ENCODE assay signal across 8 cellular contexts in genomic region chr14:103562385-103563088, GRCh38. TPM values are rescaled to one million over a fixed set of nuclear protein-coding genes. Genes with fewer than 3 reads are reported as not detected.
DNase-seq lines count a peak whose midpoint lies in the region; ATAC-seq and TF ChIP-seq lines count a peak whose summit lies in the region.

Gene BAG5, minus strand, starts transcription at chr14:103562657. Its CDS starts 1,493 bp downstream, at chr14:103561164.
Gene COA8, plus strand, starts transcription at chr14:103562960. Its CDS starts 42 bp downstream, at chr14:103563002.

- no peaks in the 10 kb centered on the region for H3K27me3 Mint-ChIP-seq in activated T-helper 2 cell treated with anti-CD3 and anti-CD28 coated beads, Interferon-gamma antibody, Interleukin-2, Interleukin-4, amounts not matched to agents 10 μg/mL and 5 μg/mL and 100 μg/mL, durations not matched to agents 14 hours and 24 hours and 36 hours (ENCODE audit: low read depth)
- H3K27me3 Mint-ChIP-seq in natural killer cell treated with Interleukin-12 subunit alpha and Interleukin-12 subunit beta and Interleukin-15 and Interleukin-18, amount 100 ng/mL, for 72 hours: no peaks in the 10 kb centered on the region

- TF ChIP-seq CTCF in DND-41 (IDR thresholded peaks at IDR 0.05; ENCODE audit: borderline replicate concordance, extremely low read depth, low read length, poor library complexity, severe bottlenecking) (no peak), RWPE1 (conservative IDR thresholded peaks at IDR 0.05; ENCODE audit: low read depth) (no peak)

- H3K4me3 Mint-ChIP-seq in activated T-helper 2 cell treated with anti-CD3 and anti-CD28 coated beads, Interferon-gamma antibody, Interleukin-2, Interleukin-4, amounts not matched to agents 10 μg/mL and 5 μg/mL and 100 μg/mL, durations not matched to agents 14 hours and 24 hours and 36 hours (ENCODE audit: low read depth): peak within 1 kb of the TSS; percentile 96
- peak within 1 kb of the TSS; percentile 99 for H3K4me3 Mint-ChIP-seq in natural killer cell treated with Interleukin-12 subunit alpha and Interleukin-12 subunit beta and Interleukin-15 and Interleukin-18, amount 100 ng/mL, for 72 hours

- H3K27ac Mint-ChIP-seq in activated T-helper 2 cell treated with anti-CD3 and anti-CD28 coated beads, Interferon-gamma antibody, Interleukin-2, Interleukin-4, amounts not matched to agents 10 μg/mL and 5 μg/mL and 100 μg/mL, durations not matched to agents 14 hours and 24 hours and 36 hours: peak within 1 kb of the TSS; percentile 74
- H3K27ac Mint-ChIP-seq in natural killer cell treated with Interleukin-12 subunit alpha and Interleukin-12 subunit beta and Interleukin-15 and Interleukin-18, amount 100 ng/mL, for 72 hours: peak within 1 kb of the TSS; percentile 92 to 96

- peaks cover 44% of the 10 kb centered on the region for H3K4me1 ChIP-seq in DND-41 (ENCODE audit: insufficient read depth, low read length)

- peaks cover 95% of the 10 kb centered on the region for H3K79me2 ChIP-seq in DND-41 (ENCODE audit: insufficient read depth, low read length)

- H3K9ac ChIP-seq in DND-41 (ENCODE audit: low read depth, low read length): peak within 1 kb of the TSS; percentile 89

- CTCF ChIA-PET in RWPE1 (lab: Yijun Ruan, JAX): interaction anchor here (0.6 kb wide), 1 partner anchor 11 kb away, joined by 3 read pairs; no protein-coding TSS in a partner anchor

- ATAC-seq in DND-41 (ENCODE audit: insufficient read depth, low read depth) (peak; percentile 84), GM21717 (IDR thresholded peaks at IDR 0.05; ENCODE audit: unreplicated experiment) (peak; percentile 76)
- peak; percentile 87 to 92 for ATAC-seq in natural killer cell treated with Interleukin-12 subunit alpha and Interleukin-12 subunit beta and Interleukin-15 and Interleukin-18, amount 100 ng/mL, for 72 hours

- H4K20me1 ChIP-seq in DND-41 (ENCODE audit: insufficient read depth, low read length): peaks cover 50% of the 10 kb centered on the region

- H3K27me3 ChIP-seq in DND-41 (ENCODE audit: insufficient read depth, low read length, poor library complexity): no peaks in the 10 kb centered on the region

- POLR2A ChIA-PET in RWPE1 (lab: Yijun Ruan, JAX; ENCODE audit: low non-redundant PET): no interaction called here

- peak within 1 kb of the TSS; percentile 92 to 98 for H3K4me3 ChIP-seq in DND-41 (ENCODE audit: low read depth in 1 of 2, low read length in 2 of 2)

- peaks cover 38% of the 10 kb centered on the region for H3K4me1 Mint-ChIP-seq in activated T-helper 2 cell treated with anti-CD3 and anti-CD28 coated beads, Interferon-gamma antibody, Interleukin-2, Interleukin-4, amounts not matched to agents 10 μg/mL and 5 μg/mL and 100 μg/mL, durations not matched to agents 14 hours and 24 hours and 36 hours (ENCODE audit: low read depth)
- peaks cover 36 to 41% of the 10 kb centered on the region in 2 donors for H3K4me1 Mint-ChIP-seq in natural killer cell treated with Interleukin-12 subunit alpha and Interleukin-12 subunit beta and Interleukin-15 and Interleukin-18, amount 100 ng/mL, for 72 hours (ENCODE audit: low read depth in 2 of 2)

- DNase-seq in DND-41: peak; percentile 87
- DNase-seq in KG1 (lab: John Stamatoyannopoulos, UW): peak; percentile 65
- DNase-seq in RWPE1 (ENCODE audit: low spot score): peak; percentile 87
- peak; percentile 86 for DNase-seq in activated T-helper 2 cell treated with anti-CD3 and anti-CD28 coated beads, Interferon-gamma antibody, Interleukin-2, Interleukin-4, amounts not matched to agents 10 μg/mL and 5 μg/mL and 100 μg/mL, durations not matched to agents 14 hours and 24 hours and 36 hours (ENCODE audit: low spot score)
- DNase-seq in fibroblast of peridontal ligament (ENCODE audit: extremely low read depth): peak; percentile 66
- peak; percentile 93 for DNase-seq in natural killer cell treated with Interleukin-12 subunit alpha and Interleukin-12 subunit beta and Interleukin-15 and Interleukin-18, amount 100 ng/mL, for 72 hours (ENCODE audit: low spot score)
- peak; percentile 84 for DNase-seq in stimulated activated naive CD4-positive, alpha-beta T cell treated with Interleukin-2 at 50 U/mL for 16 hours (lab: John Stamatoyannopoulos, UW)

- H3K4me2 ChIP-seq in DND-41 (ENCODE audit: insufficient read depth, low read length): peak within 1 kb of the TSS; percentile 93

- peak within 1 kb of the TSS; percentile 93 for H2AFZ ChIP-seq in DND-41 (ENCODE audit: low read depth, low read length)

- H3K36me3 Mint-ChIP-seq in activated T-helper 2 cell treated with anti-CD3 and anti-CD28 coated beads, Interferon-gamma antibody, Interleukin-2, Interleukin-4, amounts not matched to agents 10 μg/mL and 5 μg/mL and 100 μg/mL, durations not matched to agents 14 hours and 24 hours and 36 hours (ENCODE audit: low read depth): peaks cover 38% of the 10 kb centered on the region
- peaks cover 22% of the 10 kb centered on the region for H3K36me3 Mint-ChIP-seq in natural killer cell treated with Interleukin-12 subunit alpha and Interleukin-12 subunit beta and Interleukin-15 and Interleukin-18, amount 100 ng/mL, for 72 hours

- no peaks in the 10 kb centered on the region for H3K9me3 Mint-ChIP-seq in activated T-helper 2 cell treated with anti-CD3 and anti-CD28 coated beads, Interferon-gamma antibody, Interleukin-2, Interleukin-4, amounts not matched to agents 10 μg/mL and 5 μg/mL and 100 μg/mL, durations not matched to agents 14 hours and 24 hours and 36 hours
- H3K9me3 Mint-ChIP-seq in natural killer cell treated with Interleukin-12 subunit alpha and Interleukin-12 subunit beta and Interleukin-15 and Interleukin-18, amount 100 ng/mL, for 72 hours: no peaks in the 10 kb centered on the region

- peak within 1 kb of the TSS; percentile 88 for H3K27ac ChIP-seq in DND-41 (ENCODE audit: low read length)
- H3K27ac ChIP-seq in RWPE1: peak within 1 kb of the TSS; percentile 99

- H3K9me3 ChIP-seq in DND-41 (ENCODE audit: insufficient read depth, low read length, severe bottlenecking): no peaks in the 10 kb centered on the region

- intact Hi-C loops in activated T-helper 2 cell treated with anti-CD3 and anti-CD28 coated beads, Interferon-gamma antibody, Interleukin-2, Interleukin-4, amounts not matched to agents 10 μg/mL and 5 μg/mL and 100 μg/mL, durations not matched to agents 14 hours and 24 hours and 36 hours (cut with micrococcal nuclease): loop anchor here (1.0 to 10.0 kb wide), 5 partner anchors 33 to 228 kb away; partner anchors contain the start of genes EIF5, KLC1, TRMT61A and XRCC3

- H3K36me3 ChIP-seq in DND-41 (ENCODE audit: insufficient read depth, low read length): peaks cover 36% of the 10 kb centered on the region

RNA-seq across cellular contexts. Expression of gene BAG5, which starts in this region (rescaled TPM):
- 28.2 and 29.2 TPM in 2 replicates for total RNA-seq in activated T-helper 2 cell treated with anti-CD3 and anti-CD28 coated beads, Interferon-gamma antibody, Interleukin-2, Interleukin-4, amounts not matched to agents 10 μg/mL and 5 μg/mL and 100 μg/mL, durations not matched to agents 14 hours and 24 hours and 36 hours
- total RNA-seq in natural killer cell treated with Interleukin-12 subunit alpha and Interleukin-12 subunit beta and Interleukin-15 and Interleukin-18, amount 100 ng/mL, for 72 hours: 10 to 100 TPM; 27.4 to 29.6 TPM

RNA-seq across cellular contexts. Expression of gene COA8, which starts in this region (rescaled TPM):
- 31.9 and 33.5 TPM in 2 replicates for total RNA-seq in activated T-helper 2 cell treated with anti-CD3 and anti-CD28 coated beads, Interferon-gamma antibody, Interleukin-2, Interleukin-4, amounts not matched to agents 10 μg/mL and 5 μg/mL and 100 μg/mL, durations not matched to agents 14 hours and 24 hours and 36 hours
- total RNA-seq in natural killer cell treated with Interleukin-12 subunit alpha and Interleukin-12 subunit beta and Interleukin-15 and Interleukin-18, amount 100 ng/mL, for 72 hours: 10 to 100 TPM; 35.8 to 38.3 TPM

Comparison
In these comparisons a context has a peak if more than half of its experiments do, and no peak if none do; other contexts are left out.
1. Peak in every context shown above with its lines: DNase-seq, ATAC-seq, H3K4me3 ChIP-seq and H3K27ac ChIP-seq.